Comparison of ENCODE assay signal across 10 cellular contexts in the genomic region with DNA sequence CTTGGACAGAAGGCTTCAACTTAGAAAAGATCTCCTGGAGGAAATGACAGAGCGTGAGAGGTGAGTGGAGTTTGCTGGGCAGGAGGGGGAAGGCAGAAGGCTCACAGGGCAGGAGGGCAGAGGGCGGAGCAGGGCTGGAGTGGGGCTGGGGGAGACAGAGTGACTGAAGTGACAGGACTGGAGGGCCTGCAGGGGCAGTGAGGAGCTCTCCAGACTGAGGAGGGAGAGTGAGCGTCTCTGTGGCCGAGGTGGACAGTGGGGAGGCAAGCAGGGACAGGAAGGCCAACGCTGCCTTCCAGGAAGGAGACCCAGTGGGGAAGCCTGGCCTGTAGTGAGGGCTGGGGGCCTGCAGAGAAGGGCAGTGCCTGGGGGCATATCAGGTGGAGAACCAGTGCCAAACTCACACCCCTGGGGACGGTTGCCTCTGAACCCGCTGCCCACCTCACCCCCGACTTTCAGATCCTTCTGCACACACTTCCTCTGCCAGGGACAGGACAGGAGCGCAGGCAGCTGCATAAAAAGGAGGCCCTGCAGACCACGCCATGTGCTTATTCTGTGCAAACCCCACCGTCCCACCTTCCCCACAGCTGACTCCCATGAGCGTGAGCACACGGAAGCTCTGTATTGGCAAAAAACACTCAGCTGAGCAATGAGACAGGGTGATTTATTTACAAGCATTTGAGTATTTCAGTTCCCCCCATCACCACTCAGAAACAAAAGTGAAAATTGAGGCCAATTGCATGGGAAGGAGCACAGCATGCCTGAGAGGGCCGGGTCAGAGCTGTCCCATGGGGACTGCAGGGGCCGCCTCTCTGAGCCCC.
DNase-seq lines count a peak whose midpoint lies in the region; ATAC-seq and TF ChIP-seq lines count a peak whose summit lies in the region.
"Had no signal": no experiment of that assay in that cellular context is flagged by ENCODE, and none has a peak within 500 bp of the region (broad histone marks: within the 10 kb centered on the region; RNA-seq: fewer than 3 reads in every experiment).

No MANE protein-coding gene starts in this region.

- H2BK5ac ChIP-seq in H9 (ENCODE audit: insufficient read length, low read length), result no peak overlapping the region

- no peaks in the 10 kb centered on the region for H3K23me2 ChIP-seq in H9 (ENCODE audit: insufficient read length, low read depth, low read length, poor library complexity, severe bottlenecking)

- H3T11ph ChIP-seq in H9 (ENCODE audit: low read length), result no peak overlapping the region

- no peak overlapping the region for H4K91ac ChIP-seq in H9 (ENCODE audit: insufficient read length, low read depth, low read length)

- H4K8ac ChIP-seq in H9 (replicated peaks; ENCODE audit: insufficient read length, low read depth, low read length), result no peak overlapping the region

- no peak overlapping the region for H2BK12ac ChIP-seq in H9 (ENCODE audit: insufficient read length, low read depth, low read length)

- no peak overlapping the region for H2AFZ ChIP-seq in H9 (ENCODE audit: low read length)

- H2BK120ac ChIP-seq in H9 (ENCODE audit: low read depth, low read length, poor library complexity, severe bottlenecking), result no peak overlapping the region

- no peaks in the 10 kb centered on the region for H3K9me3 Mint-ChIP-seq in activated naive CD4-positive, alpha-beta T cell treated with anti-CD3 and anti-CD28 coated beads, Interleukin-2, amount 10 ng/mL, durations not matched to agents 7 days and 5 days
- H3K9me3 Mint-ChIP-seq in H9 (peaks cover 0 to 4% of the 10 kb centered on the region in 2 experiments; a peak in 3 of 5 replicates), type B pancreatic cell (no peaks in the 10 kb centered on the region)

- H3K4me1 Mint-ChIP-seq in activated naive CD4-positive, alpha-beta T cell treated with anti-CD3 and anti-CD28 coated beads, Interleukin-2, amount 10 ng/mL, durations not matched to agents 7 days and 5 days, result peaks cover 19% of the 10 kb centered on the region
- peaks cover 14 to 29% of the 10 kb centered on the region in 2 experiments for H3K4me1 Mint-ChIP-seq in H9
- H3K4me1 Mint-ChIP-seq in type B pancreatic cell (ENCODE audit: unreplicated experiment), result no peaks in the 10 kb centered on the region

- no peak overlapping the region for H2BK15ac ChIP-seq in H9 (ENCODE audit: low read depth, low read length)

- no peak overlapping the region for H4K5ac ChIP-seq in H9 (ENCODE audit: insufficient read length, low read depth, low read length)

- no peak overlapping the region for H3K23ac ChIP-seq in H9 (ENCODE audit: insufficient read length, low read depth, low read length)

- H3K27ac ChIP-seq in H9 (ENCODE audit: insufficient read length, low read depth, low read length), result no peak overlapping the region

- CTCF ChIA-PET in activated naive CD4-positive, alpha-beta T cell treated with anti-CD3 and anti-CD28 coated beads, Interleukin-2, amount 10 ng/mL, durations not matched to agents 7 days and 5 days (lab: Charles Lee), result no interaction called here

- H3K79me1 ChIP-seq in H9 (ENCODE audit: insufficient read depth, low read depth, low read length, poor library complexity, severe bottlenecking), result no peaks in the 10 kb centered on the region

- H3K9me3 ChIP-seq in H9 (ENCODE audit: control insufficient read depth, low read depth, low read length), result no peaks in the 10 kb centered on the region

- H4K20me1 ChIP-seq in H9 (ENCODE audit: control insufficient read depth, insufficient read depth, insufficient read length), result no peaks in the 10 kb centered on the region

- H3K27ac Mint-ChIP-seq in activated naive CD4-positive, alpha-beta T cell treated with anti-CD3 and anti-CD28 coated beads, Interleukin-2, amount 10 ng/mL, durations not matched to agents 7 days and 5 days, result peak overlapping the region; percentile 33
- H3K27ac Mint-ChIP-seq in H9, result peak overlapping the region in 2 of 3 experiments; percentile 19 to 68; a peak in 3 of 7 replicates
- peak overlapping the region; percentile 39 for H3K27ac Mint-ChIP-seq in type B pancreatic cell

- H3K36me3 Mint-ChIP-seq in activated naive CD4-positive, alpha-beta T cell treated with anti-CD3 and anti-CD28 coated beads, Interleukin-2, amount 10 ng/mL, durations not matched to agents 7 days and 5 days, result peaks cover 34% of the 10 kb centered on the region
- H3K36me3 Mint-ChIP-seq in H9 (ENCODE audit: insufficient read depth in 1 of 3, low read depth in 3 of 3), result peaks cover 0 to 6% (median 0%) of the 10 kb centered on the region in 3 experiments; a peak in 2 of 7 replicates
- H3K36me3 Mint-ChIP-seq in type B pancreatic cell, result no peaks in the 10 kb centered on the region

- no peak for TF ChIP-seq CTCF in H9 (conservative IDR thresholded peaks at IDR 0.05)
- no peak for TF ChIP-seq CTCF in type B pancreatic cell (conservative IDR thresholded peaks at IDR 0.05)

- no peak overlapping the region for H3K9ac ChIP-seq in H9 (ENCODE audit: extremely low read depth, insufficient read length, low read length)

- H3K4me2 ChIP-seq in H9 (ENCODE audit: insufficient read depth, insufficient read length, low read length), result no peak overlapping the region

- no peak overlapping the region for H3K4me3 Mint-ChIP-seq in activated naive CD4-positive, alpha-beta T cell treated with anti-CD3 and anti-CD28 coated beads, Interleukin-2, amount 10 ng/mL, durations not matched to agents 7 days and 5 days
- H3K4me3 Mint-ChIP-seq in H9, result no peak overlapping the region; a peak in 1 of 5 replicates
- no peak overlapping the region for H3K4me3 Mint-ChIP-seq in type B pancreatic cell

- no peaks in the 10 kb centered on the region for H3K79me2 ChIP-seq in H9 (ENCODE audit: insufficient read depth, low read length)

- H2BK20ac ChIP-seq in H9 (ENCODE audit: low read depth, low read length, poor library complexity, severe bottlenecking), result no peak overlapping the region

- WGBS in H9 (ENCODE audit: extremely low coverage, insufficient read length, low lambda C conversion rate), result no CpG with 5 or more reads among the region's 15 CpGs

- H3K4me1 ChIP-seq in H9 (ENCODE audit: insufficient read depth, low read length), result peaks cover 4% of the 10 kb centered on the region; the same call in 1 of the 2 replicates

- no peak for DNase-seq in activated naive CD4-positive, alpha-beta T cell treated with anti-CD3 and anti-CD28 coated beads, Interleukin-2, amount 10 ng/mL, durations not matched to agents 7 days and 5 days
- DNase-seq in activated naive CD4-positive, alpha-beta T cell (lab: John Stamatoyannopoulos, UW), result no peak
- no peak for DNase-seq in H9
- DNase-seq in type B pancreatic cell (ENCODE audit: extremely low spot score, unreplicated experiment), result no peak
- DNase-seq in NCI-H345 treated with DMSO at 0.1 percent for 48 hours (lab: John Stamatoyannopoulos, UW; ENCODE audit: unreplicated experiment), result no peak
- DNase-seq in stimulated activated CD4-positive, alpha-beta T cell treated with anti-CD3 and anti-CD28 coated beads, Interleukin-4, amount 100 ng/mL, for 4 hours, result no peak
- no peak for DNase-seq in COR-L47 (lab: John Stamatoyannopoulos, UW)
- DNase-seq: effector memory CD4-positive, alpha-beta T cell; NCI-H69 had no signal

- no peak overlapping the region for H3K4ac ChIP-seq in H9 (ENCODE audit: low read depth, low read length)

- H3K27me3 Mint-ChIP-seq in activated naive CD4-positive, alpha-beta T cell treated with anti-CD3 and anti-CD28 coated beads, Interleukin-2, amount 10 ng/mL, durations not matched to agents 7 days and 5 days, result no peaks in the 10 kb centered on the region
- H3K27me3 Mint-ChIP-seq in H9 (ENCODE audit: low read depth) (peaks cover 13% of the 10 kb centered on the region), type B pancreatic cell (no peaks in the 10 kb centered on the region)

- ATAC-seq in HG03565 (IDR thresholded peaks at IDR 0.05; ENCODE audit: unreplicated experiment), result peak; percentile 91

- no peak overlapping the region for H2AK5ac ChIP-seq in H9 (ENCODE audit: insufficient read length, low read length)

- H3K18ac ChIP-seq in H9 (ENCODE audit: insufficient read length, low read depth, low read length), result no peak overlapping the region

- no peak overlapping the region; the same call in 1 of the 2 replicates for H3K14ac ChIP-seq in H9 (ENCODE audit: insufficient read depth, low read length)

- no peaks in the 10 kb centered on the region for H3K27me3 ChIP-seq in H9 (ENCODE audit: insufficient read depth, low read length)

- H3K56ac ChIP-seq in H9 (ENCODE audit: insufficient read length, low read depth, low read length), result no peak overlapping the region
